Comparison of ENCODE assay signal across 1 cellular context in genomic region chr13:37277007-37277406, GRCh38.
TF ChIP-seq lines count a peak whose summit lies in the region.

No MANE protein-coding gene starts in this region.

TF ChIP-seq in IMR-90, 13 proteins besides CTCF, POLR2A, EP300 and RAD21:
- no peak for TF ChIP-seq FOS (IDR thresholded peaks at IDR 0.05; ENCODE audit: low read depth, low read length)
- TF ChIP-seq MAFK (IDR thresholded peaks at IDR 0.05; ENCODE audit: low read depth, low read length), result no peak
- no peak for TF ChIP-seq RFX5 (IDR thresholded peaks at IDR 0.05; ENCODE audit: low read depth, low read length)
- no peak for TF ChIP-seq NFE2L2 (IDR thresholded peaks at IDR 0.05; ENCODE audit: low read depth, low read length)
- TF ChIP-seq ELK1 (IDR thresholded peaks at IDR 0.05; ENCODE audit: borderline replicate concordance, low read depth, low read length), result no peak
